ENCODE assay signal across 25 cellular contexts in the genomic region with DNA sequence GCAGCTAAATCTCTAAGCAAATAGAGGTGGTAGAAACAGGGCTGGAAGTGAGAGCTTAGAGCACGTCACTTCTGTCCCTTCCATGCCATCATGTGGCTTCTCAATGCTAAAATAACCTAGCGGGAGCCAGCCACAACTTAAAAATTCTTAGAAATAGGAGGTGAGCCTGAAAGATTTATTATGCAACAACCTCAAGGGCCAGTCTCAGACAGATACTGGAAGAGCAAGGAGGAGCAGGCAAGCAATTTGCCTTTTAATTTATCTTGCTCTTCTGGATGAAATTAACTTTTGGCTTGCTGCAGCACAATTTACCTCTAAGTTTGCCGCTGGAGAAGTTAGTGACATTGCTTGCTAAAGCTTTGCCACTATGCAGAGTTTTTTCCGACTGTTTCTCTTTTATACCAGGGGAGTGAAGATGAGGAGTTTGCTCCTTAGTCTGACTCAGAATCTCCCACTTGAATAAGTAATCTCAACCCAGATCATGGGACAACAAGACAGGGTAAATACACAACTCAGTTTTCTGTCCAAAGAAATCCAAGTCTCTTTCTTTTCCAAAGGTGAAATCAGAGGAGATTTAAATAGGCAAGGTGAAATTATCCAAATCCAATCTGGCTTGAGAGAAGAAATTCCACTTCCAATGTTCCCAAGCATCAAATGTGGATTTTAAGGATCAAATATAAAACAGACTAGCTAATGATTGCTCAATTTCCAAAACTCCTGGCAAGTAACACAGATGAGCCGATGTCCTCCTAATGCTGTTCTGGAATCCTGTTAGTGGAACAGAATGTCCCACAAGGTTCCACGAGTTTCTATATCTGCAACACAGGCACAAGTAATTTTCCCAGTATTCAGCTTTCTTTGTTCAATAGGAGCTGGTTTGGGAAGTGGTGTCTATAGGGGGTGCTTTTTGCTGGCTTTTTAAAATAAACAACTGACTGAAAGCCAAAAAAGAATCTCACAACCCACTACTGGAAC.
DNase-seq lines count a peak whose midpoint lies in the region; ATAC-seq and TF ChIP-seq lines count a peak whose summit lies in the region.
"Had no signal": no experiment of that assay in that cellular context is flagged by ENCODE, and none has a peak within 500 bp of the region (broad histone marks: within the 10 kb centered on the region; RNA-seq: fewer than 3 reads in every experiment).

No MANE protein-coding gene starts in this region.

- H3K4me1 ChIP-seq in adipocyte (ENCODE audit: control insufficient read depth, insufficient read depth, low read length) = peaks cover 30% of the 10 kb centered on the region
- no peaks in the 10 kb centered on the region for H3K4me1 ChIP-seq in gastroesophageal sphincter
- peaks cover 4 to 16% of the 10 kb centered on the region in 2 experiments for H3K4me1 ChIP-seq in trophoblast cell (ENCODE audit: control insufficient read depth in 1 of 2, insufficient read depth in 2 of 2, low read length in 2 of 2)
- no peaks in the 10 kb centered on the region for H3K4me1 ChIP-seq in tibial artery

- H3K27me3 ChIP-seq in adipocyte (replicated peaks; ENCODE audit: control insufficient read depth, insufficient read depth, low read length) = no peaks in the 10 kb centered on the region
- H3K27me3 ChIP-seq in gastroesophageal sphincter = no peaks in the 10 kb centered on the region
- no peaks in the 10 kb centered on the region for H3K27me3 ChIP-seq in trophoblast cell (ENCODE audit: insufficient read depth, low read length)
- H3K27me3 ChIP-seq in tibial artery = no peaks in the 10 kb centered on the region

- TF ChIP-seq EP300 in gastroesophageal sphincter (IDR thresholded peaks at IDR 0.05) = no peak

- WGBS in gastroesophageal sphincter (ENCODE audit: low coverage in 1 of 2), 2 donors = 55 to 85% methylated on average over 3 to 6 of the region's 6 CpGs
- no CpG with 5 or more reads among the region's 6 CpGs for WGBS in trophoblast cell (ENCODE audit: extremely low coverage, insufficient coverage, insufficient read length)

- H4K91ac ChIP-seq in trophoblast cell (ENCODE audit: low read depth, low read length) = no peak overlapping the region

- H4K8ac ChIP-seq in trophoblast cell (ENCODE audit: low read depth, low read length) = no peak overlapping the region

- H2BK12ac ChIP-seq in trophoblast cell (ENCODE audit: low read length) = no peak overlapping the region

- H3K79me2 ChIP-seq in trophoblast cell (ENCODE audit: control insufficient read depth, insufficient read depth, low read length, poor library complexity) = no peaks in the 10 kb centered on the region

- H3K27ac Mint-ChIP-seq in activated naive CD4-positive, alpha-beta T cell treated with anti-CD3 and anti-CD28 coated beads for 36 hours = no peak overlapping the region
- H3K27ac Mint-ChIP-seq: activated CD4-positive, alpha-beta memory T cell treated with anti-CD3 and anti-CD28 coated beads, Interleukin-2, amount 10 ng/mL, durations not matched to agents 7 days and 5 days; activated naive CD8-positive, alpha-beta T cell treated with anti-CD3 and anti-CD28 coated beads, Interleukin-2, amount 50 U/mL, for 24 hours; dendritic cell treated with granulocyte-macrophage colony-stimulating factor and Interleukin-4, amounts not matched to agents 40 ng/mL and 50 ng/mL, for 4 days; naive thymus-derived CD8-positive, alpha-beta T cell had no signal

- H3K4me3 ChIP-seq in adipocyte (ENCODE audit: low read length) (peak overlapping the region; percentile 39), gastroesophageal sphincter (no peak overlapping the region), trophoblast cell (ENCODE audit: low read depth, low read length) (no peak overlapping the region), tibial artery (no peak overlapping the region)
- H3K4me3 ChIP-seq: MG63 had no signal

- TF ChIP-seq CTCF in gastroesophageal sphincter (IDR thresholded peaks at IDR 0.05) (no peak), tibial artery (IDR thresholded peaks at IDR 0.05) (no peak)

- no peak overlapping the region for H3K4me2 ChIP-seq in trophoblast cell (ENCODE audit: low read length)

- H2AFZ ChIP-seq in trophoblast cell (ENCODE audit: insufficient read depth, low read length, poor library complexity) = no peak overlapping the region

- peak overlapping the region; percentile 29 for H3K14ac ChIP-seq in trophoblast cell (ENCODE audit: low read length)

- H3K23ac ChIP-seq in trophoblast cell (ENCODE audit: low read length) = no peak overlapping the region

- no peak overlapping the region for H4K12ac ChIP-seq in trophoblast cell (ENCODE audit: low read depth, low read length)

- no peak overlapping the region for H3K4ac ChIP-seq in trophoblast cell (ENCODE audit: low read depth, low read length)

- CTCF ChIA-PET in activated naive CD4-positive, alpha-beta T cell treated with anti-CD3 and anti-CD28 coated beads for 36 hours (lab: Charles Lee) = no interaction called here

- peaks cover 29% of the 10 kb centered on the region for H3K27me3 Mint-ChIP-seq in activated naive CD4-positive, alpha-beta T cell treated with anti-CD3 and anti-CD28 coated beads for 36 hours (ENCODE audit: low read depth)
- H3K27me3 Mint-ChIP-seq: dendritic cell treated with granulocyte-macrophage colony-stimulating factor and Interleukin-4, amounts not matched to agents 40 ng/mL and 50 ng/mL, for 4 days had no signal

- H3K36me3 Mint-ChIP-seq in activated naive CD4-positive, alpha-beta T cell treated with anti-CD3 and anti-CD28 coated beads for 36 hours (ENCODE audit: low read depth) = no peaks in the 10 kb centered on the region
- H3K36me3 Mint-ChIP-seq: naive thymus-derived CD8-positive, alpha-beta T cell had no signal

- no peak overlapping the region for H2AK5ac ChIP-seq in trophoblast cell (ENCODE audit: low read length)

- intact Hi-C loops in tibial artery (cut with DNase I; ENCODE audit: low total_unique reads) = no loop called here
- intact Hi-C loops in head of caudate nucleus (cut with DNase I) = no loop called here
- intact Hi-C loops in activated naive CD4-positive, alpha-beta T cell treated with anti-CD3 and anti-CD28 coated beads for 36 hours (cut with micrococcal nuclease) = no loop called here

- H3K27ac ChIP-seq in gastroesophageal sphincter (peak overlapping the region in 3 of 4 donors; percentile 28 to 68 (median 51)), trophoblast cell (ENCODE audit: low read depth, low read length) (no peak overlapping the region), tibial artery (peak overlapping the region; percentile 41 to 54)

- TF ChIP-seq POLR2A in gastroesophageal sphincter (IDR thresholded peaks at IDR 0.05) = no peak

- no peak overlapping the region for H2BK120ac ChIP-seq in trophoblast cell (ENCODE audit: insufficient read depth, low read length, poor library complexity)

- ATAC-seq in gastroesophageal sphincter = peak; percentile 89
- no peak for ATAC-seq in HG03095 (IDR thresholded peaks at IDR 0.05; ENCODE audit: unreplicated experiment)
- ATAC-seq: activated naive CD8-positive, alpha-beta T cell treated with anti-CD3 and anti-CD28 coated beads, Interleukin-2, amount 50 U/mL, for 24 hours; naive thymus-derived CD8-positive, alpha-beta T cell had no signal

- no peak for DNase-seq in adipocyte (ENCODE audit: low read depth)
- no peak for DNase-seq in trophoblast cell
- DNase-seq in tibial artery = peak in 1 of 2 donors; percentile 55
- no peak for DNase-seq in head of caudate nucleus
- no peak for DNase-seq in NCI-H1694 (lab: John Stamatoyannopoulos, UW)
- DNase-seq in activated naive CD4-positive, alpha-beta T cell treated with anti-CD3 and anti-CD28 coated beads for 36 hours = no peak
- DNase-seq: ACHN; activated CD4-positive, alpha-beta memory T cell treated with anti-CD3 and anti-CD28 coated beads, Interleukin-2, amount 10 ng/mL, durations not matched to agents 7 days and 5 days; activated CD4-positive, CD25-positive, alpha-beta regulatory T cell; activated gamma-delta T cell; activated naive CD8-positive, alpha-beta T cell treated with anti-CD3 and anti-CD28 coated beads, Interleukin-2, amount 50 U/mL, for 24 hours; GDM1; left cardiac atrium; MG63; naive thymus-derived CD8-positive, alpha-beta T cell; NCI-H1436 treated with DMSO at 0.1 percent for 48 hours; NCI-H510A treated with DMSO at 0.1 percent for 48 hours; NK-92 treated with Interleukin-12 subunit alpha and Interleukin-12 subunit beta, amount 100 ng/mL, for 24 hours; occipital lobe; stimulated activated CD4-positive, alpha-beta T cell treated with anti-CD3 and anti-CD28 coated beads, Interleukin-12 subunit alpha, Interleukin-12 subunit beta, amount 100 ng/mL, for 4 hours; stimulated activated CD4-positive, alpha-beta T cell treated with anti-CD3 and anti-CD28 coated beads, Interleukin-4, amount 100 ng/mL, for 24 hours; stimulated activated naive CD4-positive, alpha-beta T cell treated with Interleukin-2 at 50 U/mL for 16 hours had no signal

- no peaks in the 10 kb centered on the region for H3K9me3 Mint-ChIP-seq in activated naive CD4-positive, alpha-beta T cell treated with anti-CD3 and anti-CD28 coated beads for 36 hours
- H3K9me3 Mint-ChIP-seq: activated CD4-positive, alpha-beta memory T cell treated with anti-CD3 and anti-CD28 coated beads, Interleukin-2, amount 10 ng/mL, durations not matched to agents 7 days and 5 days; activated naive CD8-positive, alpha-beta T cell treated with anti-CD3 and anti-CD28 coated beads, Interleukin-2, amount 50 U/mL, for 24 hours; dendritic cell treated with granulocyte-macrophage colony-stimulating factor and Interleukin-4, amounts not matched to agents 40 ng/mL and 50 ng/mL, for 4 days had no signal

- no peak overlapping the region for H3K18ac ChIP-seq in trophoblast cell (ENCODE audit: low read length)

- no peak overlapping the region for H3K4me3 Mint-ChIP-seq in activated naive CD4-positive, alpha-beta T cell treated with anti-CD3 and anti-CD28 coated beads for 36 hours
- H3K4me3 Mint-ChIP-seq: activated CD4-positive, alpha-beta memory T cell treated with anti-CD3 and anti-CD28 coated beads, Interleukin-2, amount 10 ng/mL, durations not matched to agents 7 days and 5 days; activated naive CD8-positive, alpha-beta T cell treated with anti-CD3 and anti-CD28 coated beads, Interleukin-2, amount 50 U/mL, for 24 hours; dendritic cell treated with granulocyte-macrophage colony-stimulating factor and Interleukin-4, amounts not matched to agents 40 ng/mL and 50 ng/mL, for 4 days; naive thymus-derived CD8-positive, alpha-beta T cell had no signal

- H3K36me3 ChIP-seq in adipocyte (ENCODE audit: control insufficient read depth, insufficient read depth, low read length, severe bottlenecking) = no peaks in the 10 kb centered on the region
- no peaks in the 10 kb centered on the region for H3K36me3 ChIP-seq in gastroesophageal sphincter
- H3K36me3 ChIP-seq in trophoblast cell (ENCODE audit: control insufficient read depth in 1 of 2, insufficient read depth in 2 of 2, low read length in 2 of 2) = no peaks in the 10 kb centered on the region
- no peaks in the 10 kb centered on the region for H3K36me3 ChIP-seq in tibial artery
- H3K36me3 ChIP-seq: MG63 had no signal

- no peak overlapping the region for H2BK5ac ChIP-seq in trophoblast cell (ENCODE audit: low read depth, low read length, poor library complexity)

- H3K4me1 Mint-ChIP-seq in activated naive CD4-positive, alpha-beta T cell treated with anti-CD3 and anti-CD28 coated beads for 36 hours (ENCODE audit: low read depth) = no peaks in the 10 kb centered on the region
- H3K4me1 Mint-ChIP-seq: activated naive CD8-positive, alpha-beta T cell treated with anti-CD3 and anti-CD28 coated beads, Interleukin-2, amount 50 U/mL, for 24 hours; naive thymus-derived CD8-positive, alpha-beta T cell had no signal

- H3K79me1 ChIP-seq in trophoblast cell (ENCODE audit: low read length) = peaks cover 8% of the 10 kb centered on the region

- H3K9ac ChIP-seq in adipocyte (ENCODE audit: low read length) = peak overlapping the region; percentile 58
- no peak overlapping the region for H3K9ac ChIP-seq in trophoblast cell (ENCODE audit: low read length)

- H3K9me3 ChIP-seq in adipocyte (ENCODE audit: control insufficient read depth, low read length) (no peaks in the 10 kb centered on the region), gastroesophageal sphincter (no peaks in the 10 kb centered on the region), trophoblast cell (ENCODE audit: insufficient read depth, low read depth, low read length) (no peaks in the 10 kb centered on the region), tibial artery (no peaks in the 10 kb centered on the region)
- H3K9me3 ChIP-seq: MG63 had no signal
